Comparison of ENCODE assay signal across 14 cellular contexts in genomic region chr1:219432191-219432606, GRCh38.
"Had no signal": no experiment of that assay in that cellular context is flagged by ENCODE, and none has a peak within 500 bp of the region (broad histone marks: within the 10 kb centered on the region; RNA-seq: fewer than 3 reads in every experiment).

No MANE protein-coding gene starts in this region.

- H3K36me3 Mint-ChIP-seq: naive thymus-derived CD4-positive, alpha-beta T cell had no signal

- H3K27ac Mint-ChIP-seq: activated naive CD8-positive, alpha-beta T cell treated with anti-CD3 and anti-CD28 coated beads, Interleukin-2, amount 50 U/mL, for 24 hours; activated T-helper 1 cell treated with anti-CD3 and anti-CD28 coated beads, Interleukin-12 subunit alpha, Interleukin-12 subunit beta, Interleukin-2, Interleukin-4 antibody, amounts not matched to agents 30 ng/mL and 10 ng/mL and 1 ng/mL, durations not matched to agents 14 hours and 24 hours and 36 hours; effector memory CD8-positive, alpha-beta T cell; naive thymus-derived CD4-positive, alpha-beta T cell; T-helper 2 cell treated with Interferon-gamma antibody and Interleukin-4, amounts not matched to agents 5 μg/mL and 100 μg/mL, for 36 hours had no signal

- H3K9me3 ChIP-seq: upper lobe of left lung had no signal

- H3K27ac ChIP-seq: upper lobe of left lung had no signal

- H3K4me3 Mint-ChIP-seq: activated naive CD8-positive, alpha-beta T cell treated with anti-CD3 and anti-CD28 coated beads, Interleukin-2, amount 50 U/mL, for 24 hours; activated T-helper 1 cell treated with anti-CD3 and anti-CD28 coated beads, Interleukin-12 subunit alpha, Interleukin-12 subunit beta, Interleukin-2, Interleukin-4 antibody, amounts not matched to agents 30 ng/mL and 10 ng/mL and 1 ng/mL, durations not matched to agents 14 hours and 24 hours and 36 hours; effector memory CD8-positive, alpha-beta T cell; naive thymus-derived CD4-positive, alpha-beta T cell; T-helper 2 cell treated with Interferon-gamma antibody and Interleukin-4, amounts not matched to agents 5 μg/mL and 100 μg/mL, for 36 hours had no signal

- H3K4me1 ChIP-seq: upper lobe of left lung had no signal

- H3K36me3 ChIP-seq: upper lobe of left lung had no signal

- H3K27me3 ChIP-seq: upper lobe of left lung had no signal

- H3K4me3 ChIP-seq: upper lobe of left lung had no signal

- H3K9me3 Mint-ChIP-seq: activated naive CD8-positive, alpha-beta T cell treated with anti-CD3 and anti-CD28 coated beads, Interleukin-2, amount 50 U/mL, for 24 hours; activated T-helper 1 cell treated with anti-CD3 and anti-CD28 coated beads, Interleukin-12 subunit alpha, Interleukin-12 subunit beta, Interleukin-2, Interleukin-4 antibody, amounts not matched to agents 30 ng/mL and 10 ng/mL and 1 ng/mL, durations not matched to agents 14 hours and 24 hours and 36 hours; effector memory CD8-positive, alpha-beta T cell; T-helper 2 cell treated with Interferon-gamma antibody and Interleukin-4, amounts not matched to agents 5 μg/mL and 100 μg/mL, for 36 hours had no signal

- H3K4me1 Mint-ChIP-seq: activated naive CD8-positive, alpha-beta T cell treated with anti-CD3 and anti-CD28 coated beads, Interleukin-2, amount 50 U/mL, for 24 hours; naive thymus-derived CD4-positive, alpha-beta T cell had no signal

- DNase-seq: activated CD4-positive, CD25-positive, alpha-beta regulatory T cell treated with anti-CD3 and anti-CD28 coated beads, Interleukin-2, amount 50 U/mL, for 72 hours; activated naive CD4-positive, alpha-beta T cell treated with Interleukin-2 at 50 U/mL for 16 hours; activated naive CD8-positive, alpha-beta T cell treated with anti-CD3 and anti-CD28 coated beads, Interleukin-2, amount 50 U/mL, for 24 hours; effector memory CD8-positive, alpha-beta T cell; erythroblast; hippocampal formation; kidney glomerular epithelial cell; naive thymus-derived CD4-positive, alpha-beta T cell; nucleus accumbens; stimulated activated CD4-positive, alpha-beta T cell treated with anti-CD3 and anti-CD28 coated beads, Interleukin-12 subunit alpha, Interleukin-12 subunit beta, amount 100 ng/mL, for 4 hours; stimulated activated naive CD4-positive, alpha-beta T cell treated with Interleukin-2 at 50 U/mL for 16 hours; upper lobe of left lung had no signal
